ENCODE assay signal across 19 cellular contexts in the genomic region with DNA sequence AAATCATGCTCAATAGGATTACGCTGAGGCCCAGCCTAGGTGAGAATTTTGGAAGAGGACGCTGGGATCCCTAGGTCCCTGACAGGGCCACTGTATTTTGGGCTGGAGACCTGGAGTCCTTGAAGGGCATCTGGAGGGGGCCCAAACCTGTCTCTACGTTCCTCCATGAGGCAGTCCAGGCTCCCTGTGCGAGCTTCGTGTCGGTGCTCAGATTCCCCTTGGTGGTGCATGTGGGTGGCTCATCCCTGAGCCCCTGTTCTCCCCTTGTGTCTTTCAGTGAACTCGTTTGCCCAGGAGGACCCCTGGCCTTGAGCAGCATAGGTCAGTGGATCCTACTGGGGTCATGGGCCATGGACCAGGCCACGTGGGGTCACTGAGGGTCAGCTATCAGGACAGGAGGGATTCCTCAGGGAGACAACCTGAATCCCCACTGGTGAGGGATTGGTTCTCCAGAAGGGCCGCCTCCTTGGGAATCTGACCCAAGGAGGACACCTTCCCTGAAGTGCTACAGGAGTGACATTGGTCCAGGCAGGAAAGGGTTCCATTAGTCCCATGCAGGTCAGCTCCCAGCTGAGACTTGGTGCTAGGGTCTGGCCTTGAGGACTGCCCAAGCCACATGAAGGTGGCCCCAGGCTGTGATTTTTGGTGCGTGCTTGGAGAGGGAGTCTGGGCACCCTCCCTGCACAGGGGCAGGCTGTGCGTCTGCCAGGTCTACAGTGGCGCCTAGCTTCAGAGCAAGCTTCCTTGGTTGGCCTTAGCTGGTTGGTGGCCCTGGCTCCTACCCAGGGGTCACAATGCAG.
"Had no signal": no experiment of that assay in that cellular context is flagged by ENCODE, and none has a peak within 500 bp of the region (broad histone marks: within the 10 kb centered on the region; RNA-seq: fewer than 3 reads in every experiment).

No MANE protein-coding gene starts in this region.

- H3K27me3 ChIP-seq: heart left ventricle, pancreas had no signal

- H3K36me3 ChIP-seq: heart left ventricle, pancreas had no signal

- ATAC-seq: activated CD8-positive, alpha-beta T cell treated with anti-CD3 and anti-CD28 coated beads for 36 hours; activated T-cell treated with anti-CD3 and anti-CD28 coated beads, Interleukin-2, amount 50 U/mL, for 72 hours; effector memory CD8-positive, alpha-beta T cell; heart left ventricle; left colon; pancreas; stimulated activated naive CD8-positive, alpha-beta T cell treated with anti-CD3 and anti-CD28 coated beads, Interleukin-15, Interleukin-2, amounts not matched to agents 100 U/mL and 50 U/mL, for 24 hours; T-helper 17 cell; WTC11 had no signal

- H3K4me3 ChIP-seq: heart left ventricle, pancreas, smooth muscle cell had no signal

- H3K4me1 ChIP-seq: heart left ventricle, pancreas had no signal

- H3K9me3 ChIP-seq: pancreas had no signal

- DNase-seq: activated CD4-positive, alpha-beta T cell treated with anti-CD3 and anti-CD28 coated beads for 48 hours; activated CD8-positive, alpha-beta T cell treated with anti-CD3 and anti-CD28 coated beads for 36 hours; activated T-cell treated with anti-CD3 and anti-CD28 coated beads, Interleukin-2, amount 50 U/mL, for 72 hours; anterior cingulate cortex; cerebellar nuclear complex; effector memory CD8-positive, alpha-beta T cell; foreskin melanocyte; immature natural killer cell; mesendoderm; retina; stimulated activated naive CD8-positive, alpha-beta T cell treated with anti-CD3 and anti-CD28 coated beads, Interleukin-15, Interleukin-2, amounts not matched to agents 100 U/mL and 50 U/mL, for 24 hours; T-helper 17 cell; trophoblast cell had no signal

- H3K27ac ChIP-seq: epithelial cell of prostate, heart left ventricle, pancreas had no signal
